In the genomic region with DNA sequence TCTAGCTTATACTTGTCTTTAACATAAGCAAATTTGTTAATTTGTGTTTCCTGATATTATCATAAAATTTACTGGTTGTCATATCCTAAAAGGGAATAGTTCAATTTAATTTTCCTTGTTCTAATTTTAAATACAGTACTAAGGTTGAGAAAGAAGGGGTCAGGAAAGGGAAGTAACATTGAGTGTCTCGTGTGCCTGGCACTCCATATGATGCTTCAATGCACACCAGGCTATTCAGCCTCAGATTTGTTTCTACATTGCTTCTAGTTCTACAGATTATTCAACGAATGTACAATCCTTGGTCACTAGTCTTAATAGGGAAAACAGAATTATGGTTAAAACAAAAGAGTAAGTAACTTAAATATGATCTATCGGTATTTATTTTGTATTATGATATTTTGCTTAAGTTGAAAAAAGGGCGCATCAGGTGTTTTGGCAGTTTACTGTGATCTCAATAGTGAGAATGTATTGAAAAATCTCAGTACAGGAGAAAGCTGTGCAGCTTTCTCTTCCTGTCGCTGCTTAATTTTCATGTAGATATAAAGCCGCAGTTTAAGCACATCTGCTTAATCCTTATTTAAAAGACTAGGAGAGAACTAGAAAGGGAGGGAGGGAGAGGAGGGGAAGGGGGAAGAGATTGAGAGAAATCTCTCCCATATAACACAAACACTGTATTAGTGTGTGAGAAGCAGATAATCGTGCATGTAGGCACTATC, we compare ENCODE assay signal across 11 cellular contexts. TPM values are rescaled to one million over a fixed set of nuclear protein-coding genes. Genes with fewer than 3 reads are reported as not detected.
DNase-seq lines count a peak whose midpoint lies in the region; ATAC-seq and TF ChIP-seq lines count a peak whose summit lies in the region.
"Had no signal": no experiment of that assay in that cellular context is flagged by ENCODE, and none has a peak within 500 bp of the region (broad histone marks: within the 10 kb centered on the region; RNA-seq: fewer than 3 reads in every experiment).

No MANE protein-coding gene starts in this region.

- no peak for DNase-seq in activated naive CD4-positive, alpha-beta T cell treated with Interleukin-2 at 50 U/mL for 16 hours
- DNase-seq in left ventricle myocardium superior, result no peak
- DNase-seq in NCI-H345 (lab: John Stamatoyannopoulos, UW), result no peak
- no peak for DNase-seq in progenitor cell of endocrine pancreas (ENCODE audit: low spot score, unreplicated experiment)
- DNase-seq: C1 segment of cervical spinal cord, glutamatergic neuron, pancreas had no signal

- no peaks in the 10 kb centered on the region for H4K20me1 ChIP-seq in SU-DHL-6 (ENCODE audit: low read depth, low read length)

- peaks cover 82% of the 10 kb centered on the region for H3K4me1 Mint-ChIP-seq in activated naive CD4-positive, alpha-beta T cell treated with anti-CD3 and anti-CD28 coated beads, Interleukin-2, amount 50 U/mL, for 24 hours
- H3K4me1 Mint-ChIP-seq in progenitor cell of endocrine pancreas (ENCODE audit: low read depth), result no peaks in the 10 kb centered on the region

- no peaks in the 10 kb centered on the region for H3K9me3 Mint-ChIP-seq in activated naive CD4-positive, alpha-beta T cell treated with anti-CD3 and anti-CD28 coated beads, Interleukin-2, amount 50 U/mL, for 24 hours
- H3K9me3 Mint-ChIP-seq in progenitor cell of endocrine pancreas (ENCODE audit: low read depth), result peaks cover 4% of the 10 kb centered on the region

- H3K9ac ChIP-seq in SU-DHL-6 (ENCODE audit: low read length), result peak overlapping the region; percentile 28

- no peak for TF ChIP-seq CTCF in SU-DHL-6 (IDR thresholded peaks at IDR 0.05; ENCODE audit: insufficient read depth, low read length, poor library complexity, severe bottlenecking)
- TF ChIP-seq CTCF in progenitor cell of endocrine pancreas (IDR thresholded peaks at IDR 0.05; ENCODE audit: unreplicated experiment), result no peak

- H3K27ac ChIP-seq in SU-DHL-6 (ENCODE audit: low read depth, low read length) (peak overlapping the region; percentile 100), urinary bladder (ENCODE audit: low read depth) (peak overlapping the region; percentile 59)
- H3K27ac ChIP-seq: pancreas had no signal

- H3F3A ChIP-seq in SU-DHL-6 (ENCODE audit: insufficient read depth), result peaks cover 92% of the 10 kb centered on the region

- H3K27me3 Mint-ChIP-seq in activated naive CD4-positive, alpha-beta T cell treated with anti-CD3 and anti-CD28 coated beads, Interleukin-2, amount 50 U/mL, for 24 hours, result no peaks in the 10 kb centered on the region
- H3K27me3 Mint-ChIP-seq in progenitor cell of endocrine pancreas, result no peaks in the 10 kb centered on the region

- 54% methylated on average over 7 of the region's 7 CpGs for WGBS in urinary bladder

- no peaks in the 10 kb centered on the region for H3K9me2 ChIP-seq in SU-DHL-6 (replicated peaks; ENCODE audit: insufficient read depth, low read length)

- peak overlapping the region; percentile 78 for H3K4me3 Mint-ChIP-seq in activated naive CD4-positive, alpha-beta T cell treated with anti-CD3 and anti-CD28 coated beads, Interleukin-2, amount 50 U/mL, for 24 hours
- no peak overlapping the region for H3K4me3 Mint-ChIP-seq in progenitor cell of endocrine pancreas (ENCODE audit: low read depth)

- peaks cover 100% of the 10 kb centered on the region for H3K79me2 ChIP-seq in SU-DHL-6 (ENCODE audit: insufficient read depth, low read length)

- peaks cover 47% of the 10 kb centered on the region for H3K36me3 ChIP-seq in SU-DHL-6 (ENCODE audit: low read length)
- no peaks in the 10 kb centered on the region for H3K36me3 ChIP-seq in urinary bladder (ENCODE audit: insufficient read depth)
- H3K36me3 ChIP-seq: pancreas had no signal

- no peaks in the 10 kb centered on the region for H3K4me1 ChIP-seq in urinary bladder (ENCODE audit: insufficient read depth)
- H3K4me1 ChIP-seq: pancreas had no signal

- H3K27ac Mint-ChIP-seq in activated naive CD4-positive, alpha-beta T cell treated with anti-CD3 and anti-CD28 coated beads, Interleukin-2, amount 50 U/mL, for 24 hours, result peak overlapping the region; percentile 93
- H3K27ac Mint-ChIP-seq in progenitor cell of endocrine pancreas, result no peak overlapping the region

- H2AFZ ChIP-seq in SU-DHL-6 (ENCODE audit: low read depth, low read length, severe bottlenecking), result no peak overlapping the region

- intact Hi-C loops in left ventricle myocardium superior (cut with micrococcal nuclease), result no loop called here

- no peaks in the 10 kb centered on the region for H3K27me3 ChIP-seq in SU-DHL-6 (ENCODE audit: low read length)
- H3K27me3 ChIP-seq: pancreas had no signal

- H3K4me3 ChIP-seq in SU-DHL-6 (ENCODE audit: insufficient read depth, low read length, poor library complexity, severe bottlenecking) (peak overlapping the region; percentile 19), urinary bladder (ENCODE audit: low read depth, low read length) (no peak overlapping the region)
- H3K4me3 ChIP-seq: pancreas had no signal

- peak overlapping the region; percentile 99 for H3K4me2 ChIP-seq in SU-DHL-6 (ENCODE audit: low read depth, low read length, poor library complexity, severe bottlenecking)

- peak; percentile 55 for ATAC-seq in HG03025 (IDR thresholded peaks at IDR 0.05; ENCODE audit: low FRiP score, unreplicated experiment)
- no peak for ATAC-seq in left ventricle myocardium superior

- H3K9me3 ChIP-seq in SU-DHL-6 (ENCODE audit: insufficient read depth, low read length), result no peaks in the 10 kb centered on the region
- H3K9me3 ChIP-seq: pancreas had no signal

- peaks cover 28% of the 10 kb centered on the region for H3K36me3 Mint-ChIP-seq in activated naive CD4-positive, alpha-beta T cell treated with anti-CD3 and anti-CD28 coated beads, Interleukin-2, amount 50 U/mL, for 24 hours
- no peaks in the 10 kb centered on the region for H3K36me3 Mint-ChIP-seq in progenitor cell of endocrine pancreas (ENCODE audit: insufficient read depth)

RNA-seq across cellular contexts. Expression of a gene that starts 13.0 kb away (rescaled TPM):
- total RNA-seq in urinary bladder (34.4 TPM), left ventricle myocardium superior (6.9 TPM), progenitor cell of endocrine pancreas (not detected in 2 replicates)
- polyA plus RNA-seq in urinary bladder, result 9.6 TPM
